ENCODE assay signal across 10 cellular contexts in genomic region chr4:94525993-94526740, GRCh38.
DNase-seq lines count a peak whose midpoint lies in the region; ATAC-seq and TF ChIP-seq lines count a peak whose summit lies in the region.
"Had no signal": no experiment of that assay in that cellular context is flagged by ENCODE, and none has a peak within 500 bp of the region (broad histone marks: within the 10 kb centered on the region; RNA-seq: fewer than 3 reads in every experiment).

No MANE protein-coding gene starts in this region.

- DNase-seq in GM03348 (ENCODE audit: low spot score) (peak; percentile 34), lung (ENCODE audit: low spot score) (no peak), NCI-H128 (lab: John Stamatoyannopoulos, UW; ENCODE audit: unreplicated experiment) (no peak)
- DNase-seq in activated effector memory CD4-positive, alpha-beta T cell treated with anti-CD3 and anti-CD28 coated beads, Interleukin-2, amount 50 U/mL, for 16 hours = no peak
- DNase-seq in activated CD4-positive, alpha-beta T cell treated with anti-CD3 and anti-CD28 coated beads, Interleukin-2, amount 50 U/mL, for 1 hour = no peak
- DNase-seq in activated CD4-positive, alpha-beta T cell treated with anti-CD3 and anti-CD28 coated beads, Interleukin-2, amount 50 U/mL, for 48 hours = no peak
- DNase-seq: activated gamma-delta T cell; CD4-positive, alpha-beta T cell had no signal

- no peak for TF ChIP-seq CTCF in VCaP (conservative IDR thresholded peaks at IDR 0.05)
- no peak for TF ChIP-seq CTCF in lung (IDR thresholded peaks at IDR 0.05; ENCODE audit: control extremely low read depth, extremely low read depth)

- H3K27ac ChIP-seq in VCaP (peak overlapping the region; percentile 54), lung (ENCODE audit: low read depth in 1 of 2, low read length in 1 of 2) (peak overlapping the region in 1 of 2 donors; percentile 36)

- 44 to 75% methylated on average over 3 of the region's 3 CpGs for WGBS in lung, 2 donors

- no peaks in the 10 kb centered on the region for H3K27me3 ChIP-seq in lung (ENCODE audit: control insufficient read depth, insufficient read depth)

- peaks cover 0 to 6% of the 10 kb centered on the region in 2 donors for H3K36me3 ChIP-seq in lung (ENCODE audit: control insufficient read depth in 2 of 2, insufficient read depth in 2 of 2, low read length in 2 of 2)

- H3K9me3 ChIP-seq in lung (ENCODE audit: control insufficient read depth in 2 of 2, insufficient read depth in 1 of 2, low read length in 1 of 2) = no peaks in the 10 kb centered on the region

- peak; percentile 70 for ATAC-seq in GM21825 (IDR thresholded peaks at IDR 0.05; ENCODE audit: unreplicated experiment)
- ATAC-seq in lung (ENCODE audit: insufficient read depth, low FRiP score) = peak; percentile 56

- H3K4me3 ChIP-seq in lung = no peak overlapping the region

- peaks cover 6 to 26% of the 10 kb centered on the region in 2 donors for H3K4me1 ChIP-seq in lung (ENCODE audit: control insufficient read depth in 2 of 2, insufficient read depth in 2 of 2, low read length in 2 of 2)
